In genomic region chr16:2016407-2016922, GRCh38 we compare ENCODE assay signal across 1 cellular context.
TF ChIP-seq lines count a peak whose summit lies in the region.

No MANE protein-coding gene starts in this region.

TF ChIP-seq in HepG2, 621 proteins besides CTCF, POLR2A, EP300 and RAD21 (continued from another document):
- TF ChIP-seq ZNF800 (CRISPR knock-in tag; IDR thresholded peaks at IDR 0.05) (peak; percentile 88), XRCC5 (optimal IDR thresholded peaks at IDR 0.05; ENCODE audit: low read length) (peak; percentile 23), ZNF280B (CRISPR knock-in tag; IDR thresholded peaks at IDR 0.05; ENCODE audit: borderline replicate concordance) (no peak), NONO (IDR thresholded peaks at IDR 0.05) (no peak), NONO (CRISPR knock-in tag; conservative IDR thresholded peaks at IDR 0.05) (0 out of 2 replicates have a peak, but pooled peaks have one; percentile 33), MAZ (IDR thresholded peaks at IDR 0.05; ENCODE audit: borderline replicate concordance, low read depth, low read length) (no peak), MAZ (CRISPR knock-in tag; IDR thresholded peaks at IDR 0.05; ENCODE audit: low read depth) (no peak), ZNF672 (CRISPR knock-in tag; IDR thresholded peaks at IDR 0.05) (no peak), ZFP36L2 (CRISPR knock-in tag; IDR thresholded peaks at IDR 0.05) (no peak), ZSCAN30 (CRISPR knock-in tag; IDR thresholded peaks at IDR 0.05) (no peak), FOXK2 (IDR thresholded peaks at IDR 0.05) (no peak), JUN (CRISPR knock-in tag; IDR thresholded peaks at IDR 0.05) (no peak), JUND (CRISPR knock-in tag; IDR thresholded peaks at IDR 0.05) (no peak), STAT5B (CRISPR knock-in tag; IDR thresholded peaks at IDR 0.05) (0 out of 2 replicates have a peak, but pooled peaks have one; percentile 26), ZFYVE20 (CRISPR knock-in tag; IDR thresholded peaks at IDR 0.05; ENCODE audit: borderline replicate concordance, low read depth) (no peak), ZNF142 (CRISPR knock-in tag; IDR thresholded peaks at IDR 0.05) (no peak), SNAPC2 (CRISPR knock-in tag; IDR thresholded peaks at IDR 0.05) (no peak)
